ENCODE assay signal across 18 cellular contexts in genomic region chr15:57406040-57406772, GRCh38. TPM values are rescaled to one million over a fixed set of nuclear protein-coding genes. Genes with fewer than 3 reads are reported as not detected.
DNase-seq lines count a peak whose midpoint lies in the region; ATAC-seq, FAIRE-seq and TF ChIP-seq lines count a peak whose summit lies in the region.
"Had no signal": no experiment of that assay in that cellular context is flagged by ENCODE, and none has a peak within 500 bp of the region (broad histone marks: within the 10 kb centered on the region; RNA-seq: fewer than 3 reads in every experiment).

No MANE protein-coding gene starts in this region.

- H3K4me1 Mint-ChIP-seq in activated T-helper 1 cell treated with anti-CD3 and anti-CD28 coated beads, Interleukin-12 subunit alpha, Interleukin-12 subunit beta, Interleukin-2, Interleukin-4 antibody, amounts not matched to agents 30 ng/mL and 10 ng/mL and 1 ng/mL, durations not matched to agents 14 hours and 24 hours and 36 hours (ENCODE audit: low read depth), result no peaks in the 10 kb centered on the region
- H3K4me1 Mint-ChIP-seq in naive thymus-derived CD4-positive, alpha-beta T cell, result no peaks in the 10 kb centered on the region

- H3K36me3 ChIP-seq in pancreas, result no peaks in the 10 kb centered on the region
- H3K36me3 ChIP-seq in naive thymus-derived CD4-positive, alpha-beta T cell (ENCODE audit: control insufficient read depth in 2 of 3, insufficient read depth in 3 of 3, low read length in 3 of 3), result no peaks in the 10 kb centered on the region
- H3K36me3 ChIP-seq: thoracic aorta had no signal

- DNase-seq in ELR (ENCODE audit: low read depth) (peak; percentile 8), NCI-H69 (lab: John Stamatoyannopoulos, UW) (peak; percentile 79), fibroblast of the aortic adventitia (ENCODE audit: low read depth) (peak; percentile 28), pancreas (no peak), globus pallidus (ENCODE audit: low spot score) (no peak)
- DNase-seq in activated T-helper 1 cell treated with anti-CD3 and anti-CD28 coated beads, Interleukin-12 subunit alpha, Interleukin-12 subunit beta, Interleukin-2, Interleukin-4 antibody, amounts not matched to agents 30 ng/mL and 10 ng/mL and 1 ng/mL, durations not matched to agents 14 hours and 24 hours and 36 hours (ENCODE audit: low spot score), result no peak
- DNase-seq in naive thymus-derived CD4-positive, alpha-beta T cell, result no peak
- DNase-seq: activated CD4-positive, alpha-beta T cell treated with anti-CD3 and anti-CD28 coated beads for 48 hours; activated T-cell treated with anti-CD3 and anti-CD28 coated beads, Interleukin-2, amount 50 U/mL, for 1 hour; caudate nucleus; occipital lobe; stimulated activated CD4-positive, alpha-beta T cell treated with anti-CD3 and anti-CD28 coated beads, Interleukin-4, amount 100 ng/mL, for 24 hours; T1000 had no signal

- 77 to 81% methylated on average over 7 of the region's 7 CpGs for WGBS in pancreas, 2 donors

- H3K36me3 Mint-ChIP-seq in activated T-helper 1 cell treated with anti-CD3 and anti-CD28 coated beads, Interleukin-12 subunit alpha, Interleukin-12 subunit beta, Interleukin-2, Interleukin-4 antibody, amounts not matched to agents 30 ng/mL and 10 ng/mL and 1 ng/mL, durations not matched to agents 14 hours and 24 hours and 36 hours (ENCODE audit: low read depth), result no peaks in the 10 kb centered on the region
- no peaks in the 10 kb centered on the region for H3K36me3 Mint-ChIP-seq in naive thymus-derived CD4-positive, alpha-beta T cell
- H3K36me3 Mint-ChIP-seq: activated naive CD8-positive, alpha-beta T cell had no signal

- intact Hi-C loops in pancreas (cut with DNase I), result no loop called here
- intact Hi-C loops in activated T-helper 1 cell treated with anti-CD3 and anti-CD28 coated beads, Interleukin-12 subunit alpha, Interleukin-12 subunit beta, Interleukin-2, Interleukin-4 antibody, amounts not matched to agents 30 ng/mL and 10 ng/mL and 1 ng/mL, durations not matched to agents 14 hours and 24 hours and 36 hours (cut with micrococcal nuclease), result no loop called here
- intact Hi-C loops in naive thymus-derived CD4-positive, alpha-beta T cell (cut with micrococcal nuclease), result no loop called here

- H3K27me3 Mint-ChIP-seq in activated T-helper 1 cell treated with anti-CD3 and anti-CD28 coated beads, Interleukin-12 subunit alpha, Interleukin-12 subunit beta, Interleukin-2, Interleukin-4 antibody, amounts not matched to agents 30 ng/mL and 10 ng/mL and 1 ng/mL, durations not matched to agents 14 hours and 24 hours and 36 hours (ENCODE audit: insufficient read depth), result peaks cover 7% of the 10 kb centered on the region
- peaks cover 3 to 23% (median 12%) of the 10 kb centered on the region in 5 donors for H3K27me3 Mint-ChIP-seq in naive thymus-derived CD4-positive, alpha-beta T cell

- H3K4me1 ChIP-seq in pancreas, result no peaks in the 10 kb centered on the region
- H3K4me1 ChIP-seq in naive thymus-derived CD4-positive, alpha-beta T cell (ENCODE audit: control insufficient read depth in 2 of 2, insufficient read depth in 2 of 2, low read length in 2 of 2), result no peaks in the 10 kb centered on the region

- ATAC-seq in pancreas (peak; percentile 12 to 53 (median 46)), HG02571 (IDR thresholded peaks at IDR 0.05; ENCODE audit: unreplicated experiment) (no peak)
- no peak for ATAC-seq in naive thymus-derived CD4-positive, alpha-beta T cell
- ATAC-seq: GM12878 had no signal

- no peak for FAIRE-seq in pancreas (lab: Jason Lieb, UNC)
- FAIRE-seq: GM12878 had no signal

- H3K4me3 ChIP-seq in fibroblast of the aortic adventitia (ENCODE audit: low read depth, low read length), result no peak overlapping the region
- no peak overlapping the region for H3K4me3 ChIP-seq in pancreas
- no peak overlapping the region for H3K4me3 ChIP-seq in naive thymus-derived CD4-positive, alpha-beta T cell (ENCODE audit: low read length)
- H3K4me3 ChIP-seq: GM12878, thoracic aorta had no signal

- no peak overlapping the region for H3K4me3 Mint-ChIP-seq in activated T-helper 1 cell treated with anti-CD3 and anti-CD28 coated beads, Interleukin-12 subunit alpha, Interleukin-12 subunit beta, Interleukin-2, Interleukin-4 antibody, amounts not matched to agents 30 ng/mL and 10 ng/mL and 1 ng/mL, durations not matched to agents 14 hours and 24 hours and 36 hours
- no peak overlapping the region for H3K4me3 Mint-ChIP-seq in naive thymus-derived CD4-positive, alpha-beta T cell
- H3K4me3 Mint-ChIP-seq: activated naive CD8-positive, alpha-beta T cell had no signal

- no peaks in the 10 kb centered on the region for H3K9me3 ChIP-seq in pancreas
- no peaks in the 10 kb centered on the region for H3K9me3 ChIP-seq in naive thymus-derived CD4-positive, alpha-beta T cell (ENCODE audit: control insufficient read depth in 2 of 3, low read length in 3 of 3)
- H3K9me3 ChIP-seq: thoracic aorta had no signal

- TF ChIP-seq CTCF in fibroblast of the aortic adventitia (IDR thresholded peaks at IDR 0.05; ENCODE audit: insufficient read depth, low read length) (no peak), pancreas (IDR thresholded peaks at IDR 0.05) (no peak)

- no peak overlapping the region for H3K27ac Mint-ChIP-seq in activated T-helper 1 cell treated with anti-CD3 and anti-CD28 coated beads, Interleukin-12 subunit alpha, Interleukin-12 subunit beta, Interleukin-2, Interleukin-4 antibody, amounts not matched to agents 30 ng/mL and 10 ng/mL and 1 ng/mL, durations not matched to agents 14 hours and 24 hours and 36 hours
- no peak overlapping the region for H3K27ac Mint-ChIP-seq in naive thymus-derived CD4-positive, alpha-beta T cell
- H3K27ac Mint-ChIP-seq: activated naive CD8-positive, alpha-beta T cell had no signal

- POLR2A ChIA-PET in naive thymus-derived CD4-positive, alpha-beta T cell (lab: Charles Lee), result no interaction called here

- CTCF ChIA-PET in naive thymus-derived CD4-positive, alpha-beta T cell (lab: Charles Lee), result no interaction called here

- no peaks in the 10 kb centered on the region for H3K9me3 Mint-ChIP-seq in activated T-helper 1 cell treated with anti-CD3 and anti-CD28 coated beads, Interleukin-12 subunit alpha, Interleukin-12 subunit beta, Interleukin-2, Interleukin-4 antibody, amounts not matched to agents 30 ng/mL and 10 ng/mL and 1 ng/mL, durations not matched to agents 14 hours and 24 hours and 36 hours
- H3K9me3 Mint-ChIP-seq in naive thymus-derived CD4-positive, alpha-beta T cell, result peaks cover 0 to 2% (median 0%) of the 10 kb centered on the region in 11 donors

- no peak overlapping the region for H3K27ac ChIP-seq in pancreas
- no peak overlapping the region for H3K27ac ChIP-seq in naive thymus-derived CD4-positive, alpha-beta T cell (ENCODE audit: low read depth, low read length)
- H3K27ac ChIP-seq: C4-2B, thoracic aorta had no signal

- no peaks in the 10 kb centered on the region for H3K27me3 ChIP-seq in pancreas
- no peaks in the 10 kb centered on the region for H3K27me3 ChIP-seq in naive thymus-derived CD4-positive, alpha-beta T cell (ENCODE audit: control insufficient read depth in 2 of 2, insufficient read depth in 2 of 2, low read length in 2 of 2)

RNA-seq across cellular contexts. Expression of gene CGNL1, which starts 29.9 kb away (rescaled TPM):
- total RNA-seq in fibroblast of the aortic adventitia (ENCODE audit: low replicate concordance) (0.90 and 11.0 TPM in 2 replicates), pancreas (10 to 100 TPM; 21.3 to 35.8 (median 25.5) TPM)
- polyA plus RNA-seq in pancreas, result 10 to 100 TPM in 1 of 2 donors, 1 to 10 TPM in 1; 7.3 to 12.6 TPM
- not detected in 2 replicates for total RNA-seq in activated T-helper 1 cell treated with anti-CD3 and anti-CD28 coated beads, Interleukin-12 subunit alpha, Interleukin-12 subunit beta, Interleukin-2, Interleukin-4 antibody, amounts not matched to agents 30 ng/mL and 10 ng/mL and 1 ng/mL, durations not matched to agents 14 hours and 24 hours and 36 hours
- not detected for total RNA-seq in naive thymus-derived CD4-positive, alpha-beta T cell
- polyA plus RNA-seq in naive thymus-derived CD4-positive, alpha-beta T cell, result not detected

Comparison
In these comparisons a context has a peak if more than half of its experiments do, and no peak if none do; other contexts are left out.
1. DNase-seq: peak in ELR (single experiment), NCI-H69 (single experiment) and fibroblast of the aortic adventitia (single experiment); none in pancreas (0 of 6), globus pallidus (single experiment), activated T-helper 1 cell treated with anti-CD3 and anti-CD28 coated beads, Interleukin-12 subunit alpha, Interleukin-12 subunit beta, Interleukin-2, Interleukin-4 antibody, amounts not matched to agents 30 ng/mL and 10 ng/mL and 1 ng/mL, durations not matched to agents 14 hours and 24 hours and 36 hours (single experiment) and naive thymus-derived CD4-positive, alpha-beta T cell (0 of 9).
2. ATAC-seq: peak in pancreas (4 of 4); none in HG02571 (single experiment) and naive thymus-derived CD4-positive, alpha-beta T cell (single experiment).